Comparison of ENCODE assay signal across 29 cellular contexts in the genomic region with DNA sequence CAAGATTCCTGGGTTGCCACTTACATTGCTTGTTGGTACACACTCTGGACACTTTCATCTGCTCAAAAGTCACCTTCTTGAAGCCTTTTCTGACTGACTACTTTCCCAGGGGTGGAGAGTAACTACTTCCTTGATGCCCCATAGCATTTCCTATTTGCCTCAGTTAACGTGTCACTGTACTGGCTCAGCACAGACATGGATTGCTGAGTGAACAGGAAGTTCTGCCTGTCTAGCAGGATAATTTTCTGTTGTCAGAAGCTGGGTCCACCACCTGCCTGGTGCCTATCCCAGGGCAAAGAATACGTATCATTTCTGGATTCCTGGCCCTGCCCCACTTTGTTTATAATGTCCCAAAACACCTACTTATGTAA. TPM values are rescaled to one million over a fixed set of nuclear protein-coding genes. Genes with fewer than 3 reads are reported as not detected.
DNase-seq lines count a peak whose midpoint lies in the region; ATAC-seq, FAIRE-seq and TF ChIP-seq lines count a peak whose summit lies in the region.
"Had no signal": no experiment of that assay in that cellular context is flagged by ENCODE, and none has a peak within 500 bp of the region (broad histone marks: within the 10 kb centered on the region; RNA-seq: fewer than 3 reads in every experiment).

No MANE protein-coding gene starts in this region.

- H2AK5ac ChIP-seq in IMR-90 (ENCODE audit: low read depth, low read length): no peak overlapping the region

- no peaks in the 10 kb centered on the region for H3K27me3 Mint-ChIP-seq in type B pancreatic cell

- dilution Hi-C loops in IMR-90 (cut with HindIII; ENCODE audit: low sequenced_read_pairs, unreplicated experiment): no loop called here

- H2BK5ac ChIP-seq in IMR-90 (ENCODE audit: low read depth, low read length, poor library complexity, severe bottlenecking): no peak overlapping the region

- BruUV-seq in IMR-90 (replicated peaks; lab: Mats Ljungman, UMichigan): no TSS peak

- peak; percentile 77 for FAIRE-seq in bronchial epithelial cell (lab: Jason Lieb, UNC)
- FAIRE-seq: astrocyte, frontal cortex had no signal

- H2BK20ac ChIP-seq in IMR-90 (ENCODE audit: low read depth, low read length): no peak overlapping the region

- no peaks in the 10 kb centered on the region for H3K79me1 ChIP-seq in IMR-90 (ENCODE audit: low read depth in 1 of 2, low read length in 2 of 2)

- TF ChIP-seq POLR2A in IMR-90 (IDR thresholded peaks at IDR 0.05; ENCODE audit: low read depth, low read length): no peak

- H3K14ac ChIP-seq in IMR-90 (replicated peaks; ENCODE audit: low read depth, low read length): peak overlapping the region; percentile 73; the same call in 1 of the 2 replicates

- H2BK15ac ChIP-seq in IMR-90 (ENCODE audit: low read depth, low read length): no peak overlapping the region

- no peak overlapping the region for H3K56ac ChIP-seq in IMR-90 (ENCODE audit: extremely low read depth, insufficient read depth, low read length)

- no peak for TF ChIP-seq RAD21 in IMR-90 (IDR thresholded peaks at IDR 0.05; ENCODE audit: low read length)

- no peak overlapping the region for H3K27ac ChIP-seq in IMR-90 (ENCODE audit: insufficient read depth, low read length)
- H3K27ac ChIP-seq: left ventricle myocardium inferior, ovary, testis had no signal

- POLR2A ChIA-PET in IMR-90 (lab: Charles Lee; ENCODE audit: unreplicated experiment): no interaction called here

- H3K4me3 ChIP-seq in IMR-90 (ENCODE audit: insufficient read depth, low read depth, low read length) (no peak overlapping the region), bronchial epithelial cell (ENCODE audit: low read depth, low read length) (no peak overlapping the region)
- H3K4me3 ChIP-seq: left ventricle myocardium inferior, ovary, testis had no signal

- H3K9ac ChIP-seq in IMR-90 (ENCODE audit: low read depth, low read length): no peak overlapping the region

- no peak overlapping the region for H4K91ac ChIP-seq in IMR-90 (ENCODE audit: insufficient read depth, low read depth, low read length)

- H3K27ac Mint-ChIP-seq in type B pancreatic cell: peak overlapping the region; percentile 99
- H3K27ac Mint-ChIP-seq: activated CD4-positive, alpha-beta memory T cell treated with anti-CD3 and anti-CD28 coated beads, Interleukin-2, amount 10 ng/mL, durations not matched to agents 7 days and 5 days; activated naive CD8-positive, alpha-beta T cell treated with anti-CD3 and anti-CD28 coated beads for 36 hours; activated T-helper 2 cell treated with anti-CD3 and anti-CD28 coated beads, Interferon-gamma antibody, Interleukin-2, Interleukin-4, amounts not matched to agents 10 μg/mL and 5 μg/mL and 100 μg/mL, durations not matched to agents 14 hours and 24 hours and 36 hours; CD4-positive, CD25-positive, alpha-beta regulatory T cell; nephron had no signal

- H3K36me3 ChIP-seq in IMR-90 (ENCODE audit: control insufficient read depth, insufficient read depth, low read length) (no peaks in the 10 kb centered on the region), bronchial epithelial cell (ENCODE audit: control insufficient read depth, insufficient read depth, low read length) (no peaks in the 10 kb centered on the region)
- H3K36me3 ChIP-seq: left ventricle myocardium inferior, ovary had no signal

- H2AK9ac ChIP-seq in IMR-90 (replicated peaks; ENCODE audit: low read depth, low read length, poor library complexity): no peak overlapping the region

- no peak overlapping the region for H3K4me2 ChIP-seq in IMR-90 (ENCODE audit: low read depth, low read length)

- TF ChIP-seq CTCF in IMR-90 (conservative IDR thresholded peaks at IDR 0.05; ENCODE audit: low read depth, low read length): no peak
- TF ChIP-seq CTCF in bronchial epithelial cell (IDR thresholded peaks at IDR 0.05; ENCODE audit: insufficient read depth, low read length, severe bottlenecking): no peak
- TF ChIP-seq CTCF in type B pancreatic cell (conservative IDR thresholded peaks at IDR 0.05): no peak

- CTCF ChIA-PET in IMR-90 (lab: Yijun Ruan, JAX): no interaction called here

- no peaks in the 10 kb centered on the region for H3K9me1 ChIP-seq in IMR-90 (ENCODE audit: insufficient read depth, low read length)

- no peak overlapping the region for H3K18ac ChIP-seq in IMR-90 (ENCODE audit: low read depth, low read length)

- peak overlapping the region in 1 of 2 experiments; percentile 45; a peak in 1 of 4 replicates for H4K8ac ChIP-seq in IMR-90 (ENCODE audit: low read depth in 2 of 2, low read length in 2 of 2)

- H3K36me3 Mint-ChIP-seq in type B pancreatic cell: no peaks in the 10 kb centered on the region

- H3K23ac ChIP-seq in IMR-90 (ENCODE audit: low read depth, low read length): no peak overlapping the region

- no peaks in the 10 kb centered on the region for H3K4me1 ChIP-seq in IMR-90 (ENCODE audit: control insufficient read depth, insufficient read depth, low read length)
- H3K4me1 ChIP-seq: left ventricle myocardium inferior, testis had no signal

- H3K9me3 ChIP-seq in IMR-90 (ENCODE audit: control insufficient read depth, insufficient read depth, low read length): no peaks in the 10 kb centered on the region
- H3K9me3 ChIP-seq: left ventricle myocardium inferior, ovary, testis had no signal

- WGBS in IMR-90 (ENCODE audit: extremely low coverage in 2 of 2, insufficient read length in 1 of 2), 2 experiments: no CpG with 5 or more reads among the region's 2 CpGs

- intact Hi-C loops in IMR-90 (cut with micrococcal nuclease): no loop called here
- intact Hi-C loops in left colon (cut with DNase I, micrococcal nuclease): no loop called here

- no peak overlapping the region for H4K5ac ChIP-seq in IMR-90 (ENCODE audit: low read depth, low read length)

- no peak for DNase-seq in IMR-90
- DNase-seq in bronchial epithelial cell (ENCODE audit: low read depth): peak; percentile 74
- DNase-seq in left colon: peak; percentile 54 to 78
- no peak for DNase-seq in type B pancreatic cell (ENCODE audit: extremely low spot score, unreplicated experiment)
- no peak for DNase-seq in DMS79 treated with DMSO at 0.1 percent for 48 hours (lab: John Stamatoyannopoulos, UW)
- DNase-seq in NCI-H69 (lab: John Stamatoyannopoulos, UW): no peak
- DNase-seq: activated CD4-positive, alpha-beta memory T cell treated with anti-CD3 and anti-CD28 coated beads, Interleukin-2, amount 10 ng/mL, durations not matched to agents 7 days and 5 days; activated CD4-positive, CD25-positive, alpha-beta regulatory T cell; activated naive CD8-positive, alpha-beta T cell treated with anti-CD3 and anti-CD28 coated beads for 36 hours; Kasumi-1; left ventricle myocardium inferior; NCI-H1048; NCI-H187 treated with DMSO at 0.1 percent for 48 hours; NCI-H345; NCI-H774; ovary; right cardiac atrium; stimulated activated CD4-positive, alpha-beta T cell treated with anti-CD3 and anti-CD28 coated beads, Interleukin-4, amount 100 ng/mL, for 4 hours; stimulated activated naive CD4-positive, alpha-beta T cell; SW 1271; testis had no signal

- H2AFZ ChIP-seq in IMR-90 (replicated peaks; ENCODE audit: low read length, poor library complexity): peak overlapping the region; percentile 23

- H3K27me3 ChIP-seq in IMR-90 (ENCODE audit: control insufficient read depth, insufficient read depth, low read length): peaks cover 3% of the 10 kb centered on the region; the same call in 1 of the 2 replicates
- no peaks in the 10 kb centered on the region for H3K27me3 ChIP-seq in bronchial epithelial cell (ENCODE audit: control insufficient read depth, insufficient read depth, low read length)
- H3K27me3 ChIP-seq: ovary, testis had no signal

- H3K4me3 Mint-ChIP-seq in type B pancreatic cell: peak overlapping the region; percentile 60
- H3K4me3 Mint-ChIP-seq: activated CD4-positive, alpha-beta memory T cell treated with anti-CD3 and anti-CD28 coated beads, Interleukin-2, amount 10 ng/mL, durations not matched to agents 7 days and 5 days; activated naive CD8-positive, alpha-beta T cell treated with anti-CD3 and anti-CD28 coated beads for 36 hours; CD4-positive, CD25-positive, alpha-beta regulatory T cell; H9; nephron had no signal

- no peaks in the 10 kb centered on the region for H3K4me1 Mint-ChIP-seq in type B pancreatic cell (ENCODE audit: unreplicated experiment)
- H3K4me1 Mint-ChIP-seq: activated naive CD8-positive, alpha-beta T cell treated with anti-CD3 and anti-CD28 coated beads for 36 hours; CD4-positive, CD25-positive, alpha-beta regulatory T cell; nephron had no signal

- in situ Hi-C loops in IMR-90 (cut with MboI; ENCODE audit: low sequenced_read_pairs): no loop called here

- no peak overlapping the region for H2BK120ac ChIP-seq in IMR-90 (ENCODE audit: low read depth, low read length)

- H3K4ac ChIP-seq in IMR-90 (ENCODE audit: low read depth, low read length): no peak overlapping the region; the same call in 1 of the 2 replicates

- ATAC-seq in IMR-90 (ENCODE audit: low read depth) (no peak), left colon (peak; percentile 76), GM19328 (IDR thresholded peaks at IDR 0.05; ENCODE audit: unreplicated experiment) (no peak)
- ATAC-seq: Right ventricle myocardium inferior had no signal

- H4K20me1 ChIP-seq in IMR-90 (ENCODE audit: insufficient read depth, low read length): no peaks in the 10 kb centered on the region

- H3K9me3 Mint-ChIP-seq in type B pancreatic cell: no peaks in the 10 kb centered on the region
- H3K9me3 Mint-ChIP-seq: activated T-helper 2 cell treated with anti-CD3 and anti-CD28 coated beads, Interferon-gamma antibody, Interleukin-2, Interleukin-4, amounts not matched to agents 10 μg/mL and 5 μg/mL and 100 μg/mL, durations not matched to agents 14 hours and 24 hours and 36 hours; nephron had no signal

TF ChIP-seq in IMR-90, 13 proteins besides CTCF, POLR2A, EP300 and RAD21:
- TF ChIP-seq NFE2L2 (IDR thresholded peaks at IDR 0.05; ENCODE audit: low read depth, low read length) (no peak), RCOR1 (IDR thresholded peaks at IDR 0.05; ENCODE audit: insufficient replicate concordance, low read length) (no peak), MAZ (IDR thresholded peaks at IDR 0.05; ENCODE audit: borderline replicate concordance, low read depth, low read length) (no peak), BHLHE40 (IDR thresholded peaks at IDR 0.05; ENCODE audit: low read depth, low read length) (no peak)

RNA-seq across cellular contexts. Expression of a gene that starts 15.3 kb away (rescaled TPM):
- total RNA-seq in IMR-90 (2012; rRNA removed) (5.3 and 5.4 TPM in 2 replicates), bronchial epithelial cell (25.9 and 30.5 TPM in 2 replicates), left colon (100 to 1,000 TPM; 151 to 160 TPM), type B pancreatic cell (ENCODE audit: low replicate concordance) (41.0 and 66.3 TPM in 2 replicates)
- 10.3 TPM in 2 replicates for polyA plus RNA-seq in IMR-90 (2012; rRNA removed)
- polyA plus RNA-seq in IMR-90 (2012; cell fraction: cytosol; rRNA removed): 6.5 and 8.3 TPM in 2 replicates
- 4.5 and 10.1 TPM in 2 replicates for polyA plus RNA-seq in IMR-90 (2012; cell fraction: nucleus; rRNA removed; ENCODE audit: low replicate concordance)

Comparison
In these comparisons a context has a peak if more than half of its experiments do, and no peak if none do; other contexts are left out.
1. DNase-seq: peak in bronchial epithelial cell (single experiment) and left colon (2 of 2); none in IMR-90 (single experiment), type B pancreatic cell (single experiment), DMS79 treated with DMSO at 0.1 percent for 48 hours (single experiment) and NCI-H69 (single experiment).